11 cellular contexts compared by ENCODE assay signal in the genomic region with DNA sequence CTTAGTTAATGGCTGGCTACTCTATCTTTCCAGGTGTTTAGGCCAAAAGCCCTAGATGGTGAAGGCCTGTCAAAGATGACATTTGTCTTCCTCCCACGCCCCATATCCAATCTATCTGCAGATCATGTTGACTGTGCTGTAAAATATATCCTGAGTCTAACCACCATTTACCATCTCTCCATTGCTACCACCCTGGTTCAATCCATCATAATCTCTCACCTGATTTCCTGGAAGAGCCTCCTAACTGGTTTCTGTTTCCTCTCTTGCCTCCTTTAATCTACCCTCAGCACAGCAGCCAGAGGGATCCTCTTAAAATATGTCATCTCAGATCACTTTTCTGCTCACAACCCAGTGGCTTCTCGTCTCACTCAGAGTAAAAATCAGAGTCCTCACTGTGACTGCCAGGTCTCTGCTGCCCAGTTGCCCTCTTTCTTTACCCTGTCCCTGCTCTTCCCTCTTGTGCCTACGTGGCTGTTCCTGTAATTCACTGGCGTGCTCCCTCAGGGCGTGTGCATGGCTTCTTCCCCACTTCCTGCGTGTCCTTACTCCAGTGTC. TPM values are rescaled to one million over a fixed set of nuclear protein-coding genes. Genes with fewer than 3 reads are reported as not detected.
DNase-seq lines count a peak whose midpoint lies in the region; ATAC-seq and TF ChIP-seq lines count a peak whose summit lies in the region.
"Had no signal": no experiment of that assay in that cellular context is flagged by ENCODE, and none has a peak within 500 bp of the region (broad histone marks: within the 10 kb centered on the region; RNA-seq: fewer than 3 reads in every experiment).

No MANE protein-coding gene starts in this region.

- no peak for TF ChIP-seq POLR2A in heart left ventricle (IDR thresholded peaks at IDR 0.05)

- no peak overlapping the region for H3K4me3 ChIP-seq in cardiac muscle cell
- H3K4me3 ChIP-seq in heart left ventricle = no peak overlapping the region
- H3K4me3 ChIP-seq in SK-N-SH (ENCODE audit: low read depth in 2 of 2, low read length in 1 of 2) = no peak overlapping the region
- H3K4me3 ChIP-seq in effector memory CD4-positive, alpha-beta T cell (ENCODE audit: insufficient read depth, low read depth, low read length, poor library complexity, severe bottlenecking) = no peak overlapping the region

- H3K9me3 ChIP-seq in cardiac muscle cell (ENCODE audit: low read depth) (no peaks in the 10 kb centered on the region), heart left ventricle (no peaks in the 10 kb centered on the region), SK-N-SH (no peaks in the 10 kb centered on the region)
- no peaks in the 10 kb centered on the region for H3K9me3 ChIP-seq in effector memory CD4-positive, alpha-beta T cell (ENCODE audit: control insufficient read depth, low read length)

- POLR2A ChIA-PET in SK-N-SH (lab: Yijun Ruan, JAX) = no interaction called here

- H3K36me3 ChIP-seq in cardiac muscle cell (peaks cover 48% of the 10 kb centered on the region), heart left ventricle (peaks cover 0 to 96% (median 91%) of the 10 kb centered on the region in 9 donors), SK-N-SH (replicated peaks in 1 of 2; ENCODE audit: control insufficient read depth in 1 of 2, insufficient read depth in 2 of 2, low read length in 1 of 2) (peaks cover 37 to 81% of the 10 kb centered on the region in 2 experiments)
- peaks cover 63% of the 10 kb centered on the region for H3K36me3 ChIP-seq in effector memory CD4-positive, alpha-beta T cell (ENCODE audit: control insufficient read depth, insufficient read depth, low read length)

- intact Hi-C loops in heart left ventricle (cut with DNase I) = no loop called here

- TF ChIP-seq RAD21 in SK-N-SH (IDR thresholded peaks at IDR 0.05; ENCODE audit: low read length) = no peak

- H3K27me3 ChIP-seq in cardiac muscle cell = no peaks in the 10 kb centered on the region
- H3K27me3 ChIP-seq in heart left ventricle = no peaks in the 10 kb centered on the region
- no peaks in the 10 kb centered on the region for H3K27me3 ChIP-seq in SK-N-SH (ENCODE audit: insufficient read depth)
- no peaks in the 10 kb centered on the region for H3K27me3 ChIP-seq in effector memory CD4-positive, alpha-beta T cell (replicated peaks; ENCODE audit: control insufficient read depth, insufficient read depth, low read length, poor library complexity, severe bottlenecking)

- H3K4me1 ChIP-seq in cardiac muscle cell (ENCODE audit: low read depth) (no peaks in the 10 kb centered on the region), heart left ventricle (peaks cover 0 to 22% (median 0%) of the 10 kb centered on the region in 12 donors), SK-N-SH (ENCODE audit: control insufficient read depth in 1 of 2, insufficient read depth in 2 of 2, low read depth in 1 of 2, low read length in 1 of 2) (peaks cover 3 to 7% of the 10 kb centered on the region in 2 experiments; a peak in 2 of 4 replicates)
- H3K4me1 ChIP-seq in effector memory CD4-positive, alpha-beta T cell (ENCODE audit: control insufficient read depth, insufficient read depth, low read length, poor library complexity, severe bottlenecking) = peaks cover 14% of the 10 kb centered on the region

- no peaks in the 10 kb centered on the region for H3K9me2 ChIP-seq in SK-N-SH

- ATAC-seq in heart left ventricle = no peak
- peak; percentile 30 for ATAC-seq in stimulated activated naive CD8-positive, alpha-beta T cell treated with anti-CD3 and anti-CD28 coated beads, Interleukin-15, Interleukin-2, amounts not matched to agents 100 U/mL and 50 U/mL, for 24 hours

- WGBS in heart left ventricle, 4 donors = 62 to 72% (median 65%) methylated on average over 6 of the region's 6 CpGs
- WGBS in SK-N-SH (ENCODE audit: low lambda C conversion rate) = 87% methylated on average over 6 of the region's 6 CpGs

- TF ChIP-seq EP300 in SK-N-SH (IDR thresholded peaks at IDR 0.05; ENCODE audit: borderline replicate concordance in 1 of 2, low read depth in 1 of 2, low read length in 1 of 2) = no peak

- no peak overlapping the region for H3K4me2 ChIP-seq in SK-N-SH

- DNase-seq in cardiac muscle cell (ENCODE audit: low read depth in 1 of 2, low spot score in 1 of 2) (no peak), heart left ventricle (no peak), SK-N-SH (no peak), LoVo (ENCODE audit: low spot score) (no peak), NOMO-1 (lab: John Stamatoyannopoulos, UW; ENCODE audit: unreplicated experiment in 2 of 2) (no peak), C1 segment of cervical spinal cord (lab: John Stamatoyannopoulos, UW) (no peak)
- DNase-seq in effector memory CD4-positive, alpha-beta T cell = no peak
- DNase-seq in stimulated activated naive CD8-positive, alpha-beta T cell treated with anti-CD3 and anti-CD28 coated beads, Interleukin-15, Interleukin-2, amounts not matched to agents 100 U/mL and 50 U/mL, for 24 hours = no peak
- DNase-seq: activated CD4-positive, alpha-beta T cell treated with anti-CD3 and anti-CD28 coated beads, Interleukin-2, amount 50 U/mL, for 1 hour; NCI-H2081 treated with DMSO at 0.1 percent for 48 hours; stimulated activated CD4-positive, alpha-beta T cell treated with anti-CD3 and anti-CD28 coated beads, Interleukin-4, amount 100 ng/mL, for 4 hours had no signal

- no peak overlapping the region for H3K9ac ChIP-seq in SK-N-SH

- peak overlapping the region; percentile 51 for H3K27ac ChIP-seq in cardiac muscle cell
- H3K27ac ChIP-seq in heart left ventricle = peak overlapping the region in 1 of 12 donors; percentile 34
- peak overlapping the region; percentile 39 to 82; a peak in 3 of 4 replicates for H3K27ac ChIP-seq in SK-N-SH (ENCODE audit: low read depth in 2 of 2, low read length in 1 of 2)
- H3K27ac ChIP-seq in effector memory CD4-positive, alpha-beta T cell (ENCODE audit: insufficient read depth, low read length, poor library complexity, severe bottlenecking) = peak overlapping the region; percentile 49

- peaks cover 70% of the 10 kb centered on the region for H3K79me2 ChIP-seq in SK-N-SH (ENCODE audit: insufficient read depth)

- no peak for TF ChIP-seq CTCF in cardiac muscle cell (IDR thresholded peaks at IDR 0.05; ENCODE audit: low read depth, low read length)
- no peak for TF ChIP-seq CTCF in heart left ventricle (IDR thresholded peaks at IDR 0.05)
- no peak for TF ChIP-seq CTCF in SK-N-SH (IDR thresholded peaks at IDR 0.05)

- no peak overlapping the region for H2AFZ ChIP-seq in SK-N-SH (ENCODE audit: low read depth)

- CTCF ChIA-PET in SK-N-SH (lab: Yijun Ruan, JAX) = no interaction called here

- H4K20me1 ChIP-seq in SK-N-SH (ENCODE audit: insufficient read depth) = no peaks in the 10 kb centered on the region; the same call in 1 of the 2 replicates

- H3F3A ChIP-seq in SK-N-SH (replicated peaks; ENCODE audit: insufficient read depth) = peaks cover 40% of the 10 kb centered on the region

TF ChIP-seq in SK-N-SH, 30 proteins besides CTCF, POLR2A, EP300 and RAD21 (continues in another document):
- TF ChIP-seq, protein P1, sequence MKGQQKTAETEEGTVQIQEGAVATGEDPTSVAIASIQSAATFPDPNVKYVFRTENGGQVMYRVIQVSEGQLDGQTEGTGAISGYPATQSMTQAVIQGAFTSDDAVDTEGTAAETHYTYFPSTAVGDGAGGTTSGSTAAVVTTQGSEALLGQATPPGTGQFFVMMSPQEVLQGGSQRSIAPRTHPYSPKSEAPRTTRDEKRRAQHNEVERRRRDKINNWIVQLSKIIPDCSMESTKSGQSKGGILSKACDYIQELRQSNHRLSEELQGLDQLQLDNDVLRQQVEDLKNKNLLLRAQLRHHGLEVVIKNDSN (IDR thresholded peaks at IDR 0.05; ENCODE audit: borderline replicate concordance, low read depth) = no peak
- TF ChIP-seq FOSL2 (IDR thresholded peaks at IDR 0.05; ENCODE audit: borderline replicate concordance, low read depth) = no peak
- no peak for TF ChIP-seq CHD2 (IDR thresholded peaks at IDR 0.05; ENCODE audit: low read length, partially characterized antibody)
- TF ChIP-seq FOXM1 (IDR thresholded peaks at IDR 0.05; ENCODE audit: low read depth) = no peak
- TF ChIP-seq SMC3 (IDR thresholded peaks at IDR 0.05; ENCODE audit: low read depth, low read length) = no peak
- no peak for TF ChIP-seq NFIC (IDR thresholded peaks at IDR 0.05; ENCODE audit: borderline replicate concordance)
- TF ChIP-seq, protein P2, sequence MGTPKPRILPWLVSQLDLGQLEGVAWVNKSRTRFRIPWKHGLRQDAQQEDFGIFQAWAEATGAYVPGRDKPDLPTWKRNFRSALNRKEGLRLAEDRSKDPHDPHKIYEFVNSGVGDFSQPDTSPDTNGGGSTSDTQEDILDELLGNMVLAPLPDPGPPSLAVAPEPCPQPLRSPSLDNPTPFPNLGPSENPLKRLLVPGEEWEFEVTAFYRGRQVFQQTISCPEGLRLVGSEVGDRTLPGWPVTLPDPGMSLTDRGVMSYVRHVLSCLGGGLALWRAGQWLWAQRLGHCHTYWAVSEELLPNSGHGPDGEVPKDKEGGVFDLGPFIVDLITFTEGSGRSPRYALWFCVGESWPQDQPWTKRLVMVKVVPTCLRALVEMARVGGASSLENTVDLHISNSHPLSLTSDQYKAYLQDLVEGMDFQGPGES (IDR thresholded peaks at IDR 0.05; ENCODE audit: low read depth, low read length) = no peak
- TF ChIP-seq TCF12 (IDR thresholded peaks at IDR 0.05) = no peak
- TF ChIP-seq, protein P3, sequence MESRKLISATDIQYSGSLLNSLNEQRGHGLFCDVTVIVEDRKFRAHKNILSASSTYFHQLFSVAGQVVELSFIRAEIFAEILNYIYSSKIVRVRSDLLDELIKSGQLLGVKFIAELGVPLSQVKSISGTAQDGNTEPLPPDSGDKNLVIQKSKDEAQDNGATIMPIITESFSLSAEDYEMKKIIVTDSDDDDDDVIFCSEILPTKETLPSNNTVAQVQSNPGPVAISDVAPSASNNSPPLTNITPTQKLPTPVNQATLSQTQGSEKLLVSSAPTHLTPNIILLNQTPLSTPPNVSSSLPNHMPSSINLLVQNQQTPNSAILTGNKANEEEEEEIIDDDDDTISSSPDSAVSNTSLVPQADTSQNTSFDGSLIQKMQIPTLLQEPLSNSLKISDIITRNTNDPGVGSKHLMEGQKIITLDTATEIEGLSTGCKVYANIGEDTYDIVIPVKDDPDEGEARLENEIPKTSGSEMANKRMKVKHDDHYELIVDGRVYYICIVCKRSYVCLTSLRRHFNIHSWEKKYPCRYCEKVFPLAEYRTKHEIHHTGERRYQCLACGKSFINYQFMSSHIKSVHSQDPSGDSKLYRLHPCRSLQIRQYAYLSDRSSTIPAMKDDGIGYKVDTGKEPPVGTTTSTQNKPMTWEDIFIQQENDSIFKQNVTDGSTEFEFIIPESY (IDR thresholded peaks at IDR 0.05; ENCODE audit: borderline replicate concordance, low read depth) = no peak
- TF ChIP-seq YY1 (IDR thresholded peaks at IDR 0.05; ENCODE audit: low read depth) = no peak

RNA-seq across cellular contexts. Expression of a gene that starts 17.8 kb away (rescaled TPM):
- total RNA-seq in cardiac muscle cell (53.9 and 97.7 TPM in 2 replicates), heart left ventricle (100 to 1,000 TPM in 2 of 9 donors, 10 to 100 TPM in 7; 53.5 to 112 (median 94.5) TPM)
- polyA plus RNA-seq in cardiac muscle cell (229 and 248 TPM in 2 replicates), heart left ventricle (10 to 100 TPM; 81.4 to 93.5 TPM), SK-N-SH (2012; rRNA removed) (91.4 and 95.5 TPM in 2 replicates)
- polyA plus RNA-seq in SK-N-SH (2012; cell fraction: cytosol; rRNA removed) = 128 and 170 TPM in 2 replicates
- polyA plus RNA-seq in SK-N-SH (2012; cell fraction: nucleus; rRNA removed) = 23.4 and 39.5 TPM in 2 replicates
